Comparison of ENCODE assay signal across 1 cellular context in the genomic region with DNA sequence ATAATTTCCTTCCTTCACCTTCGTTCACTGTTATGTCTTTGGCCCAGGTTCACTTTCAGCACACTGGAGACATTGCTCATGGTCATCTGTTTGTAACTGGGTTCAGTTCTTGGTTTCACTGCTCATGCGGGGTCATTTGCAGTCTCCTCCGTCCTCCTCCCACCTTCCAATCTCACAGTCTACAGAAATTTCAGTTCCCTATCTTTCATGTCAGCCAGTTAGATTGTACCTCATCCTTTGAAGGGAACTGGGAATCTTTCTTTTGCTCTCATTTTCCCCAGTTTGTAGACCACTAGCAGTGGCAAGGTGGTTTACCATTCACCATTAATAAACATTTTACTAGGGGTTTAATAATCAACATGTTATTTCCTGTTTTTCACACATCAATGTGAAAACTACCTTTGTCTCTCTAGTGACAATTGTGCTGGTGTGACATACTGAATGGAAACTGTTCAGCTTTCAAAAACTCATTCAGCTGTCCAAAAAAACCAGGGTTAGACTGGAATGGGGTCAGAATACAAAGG.
TF ChIP-seq lines count a peak whose summit lies in the region.

No MANE protein-coding gene starts in this region.

TF ChIP-seq in GM12878, 131 proteins besides CTCF, POLR2A, EP300 and RAD21 (continued from another document and continues in another):
- TF ChIP-seq, protein P1, sequence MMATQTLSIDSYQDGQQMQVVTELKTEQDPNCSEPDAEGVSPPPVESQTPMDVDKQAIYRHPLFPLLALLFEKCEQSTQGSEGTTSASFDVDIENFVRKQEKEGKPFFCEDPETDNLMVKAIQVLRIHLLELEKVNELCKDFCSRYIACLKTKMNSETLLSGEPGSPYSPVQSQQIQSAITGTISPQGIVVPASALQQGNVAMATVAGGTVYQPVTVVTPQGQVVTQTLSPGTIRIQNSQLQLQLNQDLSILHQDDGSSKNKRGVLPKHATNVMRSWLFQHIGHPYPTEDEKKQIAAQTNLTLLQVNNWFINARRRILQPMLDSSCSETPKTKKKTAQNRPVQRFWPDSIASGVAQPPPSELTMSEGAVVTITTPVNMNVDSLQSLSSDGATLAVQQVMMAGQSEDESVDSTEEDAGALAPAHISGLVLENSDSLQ (IDR thresholded peaks at IDR 0.05) = 0 out of 2 replicates have a peak, but pooled peaks have one; percentile 35
- TF ChIP-seq, protein P2, sequence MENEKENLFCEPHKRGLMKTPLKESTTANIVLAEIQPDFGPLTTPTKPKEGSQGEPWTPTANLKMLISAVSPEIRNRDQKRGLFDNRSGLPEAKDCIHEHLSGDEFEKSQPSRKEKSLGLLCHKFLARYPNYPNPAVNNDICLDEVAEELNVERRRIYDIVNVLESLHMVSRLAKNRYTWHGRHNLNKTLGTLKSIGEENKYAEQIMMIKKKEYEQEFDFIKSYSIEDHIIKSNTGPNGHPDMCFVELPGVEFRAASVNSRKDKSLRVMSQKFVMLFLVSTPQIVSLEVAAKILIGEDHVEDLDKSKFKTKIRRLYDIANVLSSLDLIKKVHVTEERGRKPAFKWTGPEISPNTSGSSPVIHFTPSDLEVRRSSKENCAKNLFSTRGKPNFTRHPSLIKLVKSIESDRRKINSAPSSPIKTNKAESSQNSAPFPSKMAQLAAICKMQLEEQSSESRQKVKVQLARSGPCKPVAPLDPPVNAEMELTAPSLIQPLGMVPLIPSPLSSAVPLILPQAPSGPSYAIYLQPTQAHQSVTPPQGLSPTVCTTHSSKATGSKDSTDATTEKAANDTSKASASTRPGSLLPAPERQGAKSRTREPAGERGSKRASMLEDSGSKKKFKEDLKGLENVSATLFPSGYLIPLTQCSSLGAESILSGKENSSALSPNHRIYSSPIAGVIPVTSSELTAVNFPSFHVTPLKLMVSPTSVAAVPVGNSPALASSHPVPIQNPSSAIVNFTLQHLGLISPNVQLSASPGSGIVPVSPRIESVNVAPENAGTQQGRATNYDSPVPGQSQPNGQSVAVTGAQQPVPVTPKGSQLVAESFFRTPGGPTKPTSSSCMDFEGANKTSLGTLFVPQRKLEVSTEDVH (IDR thresholded peaks at IDR 0.05; ENCODE audit: low read depth, partially characterized antibody) = peak; percentile 29
- TF ChIP-seq IRF4 (IDR thresholded peaks at IDR 0.05; ENCODE audit: low read depth, low read length) (peak; percentile 68), RB1 (IDR thresholded peaks at IDR 0.05; ENCODE audit: borderline replicate concordance) (peak; percentile 59; the same call in 1 of the 2 replicates), RUNX3 (IDR thresholded peaks at IDR 0.05; ENCODE audit: low read length) (peak; percentile 45; the same call in 1 of the 2 replicates), IKZF1 (conservative IDR thresholded peaks at IDR 0.05) (peak; percentile 99), RCOR1 (conservative IDR thresholded peaks at IDR 0.05; ENCODE audit: low read depth, low read length) (no peak), ASH2L (IDR thresholded peaks at IDR 0.05; ENCODE audit: borderline replicate concordance, low read depth) (no peak), ZSCAN29 (IDR thresholded peaks at IDR 0.05) (0 out of 2 replicates have a peak, but pooled peaks have one; percentile 41), MXI1 (IDR thresholded peaks at IDR 0.05; ENCODE audit: low read depth, low read length) (peak; percentile 38; the same call in 1 of the 2 replicates), GATAD2B (conservative IDR thresholded peaks at IDR 0.05; ENCODE audit: low read depth) (peak; percentile 87), TCF12 (IDR thresholded peaks at IDR 0.05; ENCODE audit: low read depth, low read length) (peak; percentile 6; the same call in 1 of the 2 replicates), RBBP5 (conservative IDR thresholded peaks at IDR 0.05) (no peak), HCFC1 (IDR thresholded peaks at IDR 0.05; ENCODE audit: low read length) (no peak), YY1 (IDR thresholded peaks at IDR 0.05; ENCODE audit: low read depth, low read length) (no peak), MTA2 (IDR thresholded peaks at IDR 0.05; ENCODE audit: low read depth) (peak; percentile 96), MEF2A (IDR thresholded peaks at IDR 0.05; ENCODE audit: insufficient read depth, low read depth, low read length) (no peak), CBX3 (IDR thresholded peaks at IDR 0.05; ENCODE audit: borderline replicate concordance, low read depth) (no peak), SREBF1 (IDR thresholded peaks at IDR 0.05; ENCODE audit: low read length) (no peak), MYC (IDR thresholded peaks at IDR 0.05; ENCODE audit: insufficient read depth, insufficient read length, insufficient replicate concordance, low read length, severe bottlenecking) (no peak), SPI1 (IDR thresholded peaks at IDR 0.05; ENCODE audit: borderline replicate concordance, insufficient read depth, low read depth, low read length) (peak; percentile 95)
- TF ChIP-seq, protein P3, sequence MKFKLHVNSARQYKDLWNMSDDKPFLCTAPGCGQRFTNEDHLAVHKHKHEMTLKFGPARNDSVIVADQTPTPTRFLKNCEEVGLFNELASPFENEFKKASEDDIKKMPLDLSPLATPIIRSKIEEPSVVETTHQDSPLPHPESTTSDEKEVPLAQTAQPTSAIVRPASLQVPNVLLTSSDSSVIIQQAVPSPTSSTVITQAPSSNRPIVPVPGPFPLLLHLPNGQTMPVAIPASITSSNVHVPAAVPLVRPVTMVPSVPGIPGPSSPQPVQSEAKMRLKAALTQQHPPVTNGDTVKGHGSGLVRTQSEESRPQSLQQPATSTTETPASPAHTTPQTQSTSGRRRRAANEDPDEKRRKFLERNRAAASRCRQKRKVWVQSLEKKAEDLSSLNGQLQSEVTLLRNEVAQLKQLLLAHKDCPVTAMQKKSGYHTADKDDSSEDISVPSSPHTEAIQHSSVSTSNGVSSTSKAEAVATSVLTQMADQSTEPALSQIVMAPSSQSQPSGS (IDR thresholded peaks at IDR 0.05; ENCODE audit: low read length) = 0 out of 2 replicates have a peak, but pooled peaks have one; percentile 15
- TF ChIP-seq, protein P4, sequence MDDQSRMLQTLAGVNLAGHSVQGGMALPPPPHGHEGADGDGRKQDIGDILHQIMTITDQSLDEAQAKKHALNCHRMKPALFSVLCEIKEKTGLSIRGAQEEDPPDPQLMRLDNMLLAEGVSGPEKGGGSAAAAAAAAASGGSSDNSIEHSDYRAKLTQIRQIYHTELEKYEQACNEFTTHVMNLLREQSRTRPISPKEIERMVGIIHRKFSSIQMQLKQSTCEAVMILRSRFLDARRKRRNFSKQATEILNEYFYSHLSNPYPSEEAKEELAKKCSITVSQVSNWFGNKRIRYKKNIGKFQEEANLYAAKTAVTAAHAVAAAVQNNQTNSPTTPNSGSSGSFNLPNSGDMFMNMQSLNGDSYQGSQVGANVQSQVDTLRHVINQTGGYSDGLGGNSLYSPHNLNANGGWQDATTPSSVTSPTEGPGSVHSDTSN (IDR thresholded peaks at IDR 0.05; ENCODE audit: insufficient replicate concordance, low read depth, low read length) = no peak
- TF ChIP-seq, protein P5, sequence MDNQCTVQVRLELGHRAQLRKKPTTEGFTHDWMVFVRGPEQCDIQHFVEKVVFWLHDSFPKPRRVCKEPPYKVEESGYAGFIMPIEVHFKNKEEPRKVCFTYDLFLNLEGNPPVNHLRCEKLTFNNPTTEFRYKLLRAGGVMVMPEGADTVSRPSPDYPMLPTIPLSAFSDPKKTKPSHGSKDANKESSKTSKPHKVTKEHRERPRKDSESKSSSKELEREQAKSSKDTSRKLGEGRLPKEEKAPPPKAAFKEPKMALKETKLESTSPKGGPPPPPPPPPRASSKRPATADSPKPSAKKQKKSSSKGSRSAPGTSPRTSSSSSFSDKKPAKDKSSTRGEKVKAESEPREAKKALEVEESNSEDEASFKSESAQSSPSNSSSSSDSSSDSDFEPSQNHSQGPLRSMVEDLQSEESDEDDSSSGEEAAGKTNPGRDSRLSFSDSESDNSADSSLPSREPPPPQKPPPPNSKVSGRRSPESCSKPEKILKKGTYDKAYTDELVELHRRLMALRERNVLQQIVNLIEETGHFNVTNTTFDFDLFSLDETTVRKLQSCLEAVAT (IDR thresholded peaks at IDR 0.05) = peak; percentile 59; the same call in 1 of the 2 replicates
- TF ChIP-seq, protein P6, sequence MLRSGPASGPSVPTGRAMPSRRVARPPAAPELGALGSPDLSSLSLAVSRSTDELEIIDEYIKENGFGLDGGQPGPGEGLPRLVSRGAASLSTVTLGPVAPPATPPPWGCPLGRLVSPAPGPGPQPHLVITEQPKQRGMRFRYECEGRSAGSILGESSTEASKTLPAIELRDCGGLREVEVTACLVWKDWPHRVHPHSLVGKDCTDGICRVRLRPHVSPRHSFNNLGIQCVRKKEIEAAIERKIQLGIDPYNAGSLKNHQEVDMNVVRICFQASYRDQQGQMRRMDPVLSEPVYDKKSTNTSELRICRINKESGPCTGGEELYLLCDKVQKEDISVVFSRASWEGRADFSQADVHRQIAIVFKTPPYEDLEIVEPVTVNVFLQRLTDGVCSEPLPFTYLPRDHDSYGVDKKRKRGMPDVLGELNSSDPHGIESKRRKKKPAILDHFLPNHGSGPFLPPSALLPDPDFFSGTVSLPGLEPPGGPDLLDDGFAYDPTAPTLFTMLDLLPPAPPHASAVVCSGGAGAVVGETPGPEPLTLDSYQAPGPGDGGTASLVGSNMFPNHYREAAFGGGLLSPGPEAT (IDR thresholded peaks at IDR 0.05; ENCODE audit: low read depth) = peak; percentile 97
- TF ChIP-seq, protein P7, sequence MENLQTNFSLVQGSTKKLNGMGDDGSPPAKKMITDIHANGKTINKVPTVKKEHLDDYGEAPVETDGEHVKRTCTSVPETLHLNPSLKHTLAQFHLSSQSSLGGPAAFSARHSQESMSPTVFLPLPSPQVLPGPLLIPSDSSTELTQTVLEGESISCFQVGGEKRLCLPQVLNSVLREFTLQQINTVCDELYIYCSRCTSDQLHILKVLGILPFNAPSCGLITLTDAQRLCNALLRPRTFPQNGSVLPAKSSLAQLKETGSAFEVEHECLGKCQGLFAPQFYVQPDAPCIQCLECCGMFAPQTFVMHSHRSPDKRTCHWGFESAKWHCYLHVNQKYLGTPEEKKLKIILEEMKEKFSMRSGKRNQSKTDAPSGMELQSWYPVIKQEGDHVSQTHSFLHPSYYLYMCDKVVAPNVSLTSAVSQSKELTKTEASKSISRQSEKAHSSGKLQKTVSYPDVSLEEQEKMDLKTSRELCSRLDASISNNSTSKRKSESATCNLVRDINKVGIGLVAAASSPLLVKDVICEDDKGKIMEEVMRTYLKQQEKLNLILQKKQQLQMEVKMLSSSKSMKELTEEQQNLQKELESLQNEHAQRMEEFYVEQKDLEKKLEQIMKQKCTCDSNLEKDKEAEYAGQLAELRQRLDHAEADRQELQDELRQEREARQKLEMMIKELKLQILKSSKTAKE (IDR thresholded peaks at IDR 0.05; ENCODE audit: low read depth, poor library complexity, severe bottlenecking) = peak; percentile 90
- TF ChIP-seq, protein P8, sequence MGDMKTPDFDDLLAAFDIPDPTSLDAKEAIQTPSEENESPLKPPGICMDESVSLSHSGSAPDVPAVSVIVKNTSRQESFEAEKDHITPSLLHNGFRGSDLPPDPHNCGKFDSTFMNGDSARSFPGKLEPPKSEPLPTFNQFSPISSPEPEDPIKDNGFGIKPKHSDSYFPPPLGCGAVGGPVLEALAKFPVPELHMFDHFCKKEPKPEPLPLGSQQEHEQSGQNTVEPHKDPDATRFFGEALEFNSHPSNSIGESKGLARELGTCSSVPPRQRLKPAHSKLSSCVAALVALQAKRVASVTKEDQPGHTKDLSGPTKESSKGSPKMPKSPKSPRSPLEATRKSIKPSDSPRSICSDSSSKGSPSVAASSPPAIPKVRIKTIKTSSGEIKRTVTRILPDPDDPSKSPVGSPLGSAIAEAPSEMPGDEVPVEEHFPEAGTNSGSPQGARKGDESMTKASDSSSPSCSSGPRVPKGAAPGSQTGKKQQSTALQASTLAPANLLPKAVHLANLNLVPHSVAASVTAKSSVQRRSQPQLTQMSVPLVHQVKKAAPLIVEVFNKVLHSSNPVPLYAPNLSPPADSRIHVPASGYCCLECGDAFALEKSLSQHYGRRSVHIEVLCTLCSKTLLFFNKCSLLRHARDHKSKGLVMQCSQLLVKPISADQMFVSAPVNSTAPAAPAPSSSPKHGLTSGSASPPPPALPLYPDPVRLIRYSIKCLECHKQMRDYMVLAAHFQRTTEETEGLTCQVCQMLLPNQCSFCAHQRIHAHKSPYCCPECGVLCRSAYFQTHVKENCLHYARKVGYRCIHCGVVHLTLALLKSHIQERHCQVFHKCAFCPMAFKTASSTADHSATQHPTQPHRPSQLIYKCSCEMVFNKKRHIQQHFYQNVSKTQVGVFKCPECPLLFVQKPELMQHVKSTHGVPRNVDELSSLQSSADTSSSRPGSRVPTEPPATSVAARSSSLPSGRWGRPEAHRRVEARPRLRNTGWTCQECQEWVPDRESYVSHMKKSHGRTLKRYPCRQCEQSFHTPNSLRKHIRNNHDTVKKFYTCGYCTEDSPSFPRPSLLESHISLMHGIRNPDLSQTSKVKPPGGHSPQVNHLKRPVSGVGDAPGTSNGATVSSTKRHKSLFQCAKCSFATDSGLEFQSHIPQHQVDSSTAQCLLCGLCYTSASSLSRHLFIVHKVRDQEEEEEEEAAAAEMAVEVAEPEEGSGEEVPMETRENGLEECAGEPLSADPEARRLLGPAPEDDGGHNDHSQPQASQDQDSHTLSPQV (IDR thresholded peaks at IDR 0.05) = peak; percentile 51; the same call in 1 of the 2 replicates
- TF ChIP-seq, protein P9, sequence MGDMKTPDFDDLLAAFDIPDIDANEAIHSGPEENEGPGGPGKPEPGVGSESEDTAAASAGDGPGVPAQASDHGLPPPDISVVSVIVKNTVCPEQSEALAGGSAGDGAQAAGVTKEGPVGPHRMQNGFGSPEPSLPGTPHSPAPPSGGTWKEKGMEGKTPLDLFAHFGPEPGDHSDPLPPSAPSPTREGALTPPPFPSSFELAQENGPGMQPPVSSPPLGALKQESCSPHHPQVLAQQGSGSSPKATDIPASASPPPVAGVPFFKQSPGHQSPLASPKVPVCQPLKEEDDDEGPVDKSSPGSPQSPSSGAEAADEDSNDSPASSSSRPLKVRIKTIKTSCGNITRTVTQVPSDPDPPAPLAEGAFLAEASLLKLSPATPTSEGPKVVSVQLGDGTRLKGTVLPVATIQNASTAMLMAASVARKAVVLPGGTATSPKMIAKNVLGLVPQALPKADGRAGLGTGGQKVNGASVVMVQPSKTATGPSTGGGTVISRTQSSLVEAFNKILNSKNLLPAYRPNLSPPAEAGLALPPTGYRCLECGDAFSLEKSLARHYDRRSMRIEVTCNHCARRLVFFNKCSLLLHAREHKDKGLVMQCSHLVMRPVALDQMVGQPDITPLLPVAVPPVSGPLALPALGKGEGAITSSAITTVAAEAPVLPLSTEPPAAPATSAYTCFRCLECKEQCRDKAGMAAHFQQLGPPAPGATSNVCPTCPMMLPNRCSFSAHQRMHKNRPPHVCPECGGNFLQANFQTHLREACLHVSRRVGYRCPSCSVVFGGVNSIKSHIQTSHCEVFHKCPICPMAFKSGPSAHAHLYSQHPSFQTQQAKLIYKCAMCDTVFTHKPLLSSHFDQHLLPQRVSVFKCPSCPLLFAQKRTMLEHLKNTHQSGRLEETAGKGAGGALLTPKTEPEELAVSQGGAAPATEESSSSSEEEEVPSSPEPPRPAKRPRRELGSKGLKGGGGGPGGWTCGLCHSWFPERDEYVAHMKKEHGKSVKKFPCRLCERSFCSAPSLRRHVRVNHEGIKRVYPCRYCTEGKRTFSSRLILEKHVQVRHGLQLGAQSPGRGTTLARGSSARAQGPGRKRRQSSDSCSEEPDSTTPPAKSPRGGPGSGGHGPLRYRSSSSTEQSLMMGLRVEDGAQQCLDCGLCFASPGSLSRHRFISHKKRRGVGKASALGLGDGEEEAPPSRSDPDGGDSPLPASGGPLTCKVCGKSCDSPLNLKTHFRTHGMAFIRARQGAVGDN (IDR thresholded peaks at IDR 0.05) = peak; percentile 81
